In genomic region chr3:42557849-42558248, GRCh38 we compare ENCODE assay signal across 11 cellular contexts. TPM values are rescaled to one million over a fixed set of nuclear protein-coding genes. Genes with fewer than 3 reads are reported as not detected.
DNase-seq lines count a peak whose midpoint lies in the region; ATAC-seq, FAIRE-seq and TF ChIP-seq lines count a peak whose summit lies in the region.
"Had no signal": no experiment of that assay in that cellular context is flagged by ENCODE, and none has a peak within 500 bp of the region (broad histone marks: within the 10 kb centered on the region; RNA-seq: fewer than 3 reads in every experiment).

No MANE protein-coding gene starts in this region.

- H3K4me1 ChIP-seq in upper lobe of right lung = no peaks in the 10 kb centered on the region
- H3K4me1 ChIP-seq in osteoblast (ENCODE audit: insufficient read depth, low read length) = no peaks in the 10 kb centered on the region
- no peaks in the 10 kb centered on the region for H3K4me1 ChIP-seq in kidney (ENCODE audit: control insufficient read depth in 1 of 2, insufficient read depth in 1 of 2, low read depth in 1 of 2, low read length in 2 of 2)
- H3K4me1 ChIP-seq in prostate gland (replicated peaks) = peaks cover 1% of the 10 kb centered on the region

- in situ Hi-C loops in brain microvascular endothelial cell (cut with HindIII; ENCODE audit: low pct_ligation_motif_present, low sequenced_read_pairs) = no loop called here

- no peak overlapping the region for H3K9ac ChIP-seq in kidney (ENCODE audit: low read length in 2 of 2)

- H3K9me3 ChIP-seq in upper lobe of right lung (no peaks in the 10 kb centered on the region), osteoblast (ENCODE audit: low read depth, low read length) (no peaks in the 10 kb centered on the region), kidney (ENCODE audit: control insufficient read depth in 1 of 2, low read length in 2 of 2) (no peaks in the 10 kb centered on the region), prostate gland (no peaks in the 10 kb centered on the region)

- peak in 5 of 6 experiments; percentile 6 to 49 (median 36) for DNase-seq in stimulated activated naive CD4-positive, alpha-beta T cell (lab: John Stamatoyannopoulos, UW)
- DNase-seq in stimulated activated naive CD4-positive, alpha-beta T cell treated with Interleukin-2 at 50 U/mL for 16 hours (lab: John Stamatoyannopoulos, UW) = no peak
- DNase-seq in NCI-H82 treated with DMSO at 0.1 percent for 48 hours (lab: John Stamatoyannopoulos, UW; ENCODE audit: unreplicated experiment) = peak; percentile 2
- DNase-seq in brain microvascular endothelial cell = no peak
- no peak for DNase-seq in upper lobe of right lung
- no peak for DNase-seq in osteoblast (ENCODE audit: insufficient read length, low spot score, missing footprints)
- no peak for DNase-seq in kidney
- DNase-seq in prostate gland (ENCODE audit: low spot score) = no peak
- DNase-seq: NCI-H1436 treated with DMSO at 0.1 percent for 48 hours had no signal

- H3K27ac ChIP-seq in brain microvascular endothelial cell = no peak overlapping the region
- no peak overlapping the region for H3K27ac ChIP-seq in upper lobe of right lung
- no peak overlapping the region for H3K27ac ChIP-seq in osteoblast (ENCODE audit: low read depth, low read length)
- no peak overlapping the region for H3K27ac ChIP-seq in kidney (ENCODE audit: low read depth in 2 of 2, low read length in 2 of 2)
- H3K27ac ChIP-seq in prostate gland = no peak overlapping the region

- no peak overlapping the region for H3K4me3 ChIP-seq in brain microvascular endothelial cell (ENCODE audit: low read depth, low read length)
- no peak overlapping the region for H3K4me3 ChIP-seq in upper lobe of right lung
- no peak overlapping the region for H3K4me3 ChIP-seq in osteoblast (ENCODE audit: insufficient read depth, low read length)
- no peak overlapping the region for H3K4me3 ChIP-seq in kidney (ENCODE audit: low read length in 2 of 2)
- H3K4me3 ChIP-seq in prostate gland = no peak overlapping the region

- no peaks in the 10 kb centered on the region for H4K20me1 ChIP-seq in osteoblast (ENCODE audit: insufficient read depth, low read length)

- H2AFZ ChIP-seq in osteoblast (ENCODE audit: low read length) = no peak overlapping the region

- H3K27me3 ChIP-seq in brain microvascular endothelial cell (replicated peaks) (no peaks in the 10 kb centered on the region), upper lobe of right lung (no peaks in the 10 kb centered on the region), osteoblast (ENCODE audit: insufficient read depth, low read length) (no peaks in the 10 kb centered on the region), prostate gland (replicated peaks; ENCODE audit: insufficient read depth) (no peaks in the 10 kb centered on the region)

- no peak for TF ChIP-seq POLR2A in prostate gland (IDR thresholded peaks at IDR 0.05)

- no peak overlapping the region for H3K4me2 ChIP-seq in osteoblast (ENCODE audit: insufficient read depth, low read length)

- H3K79me2 ChIP-seq in osteoblast (ENCODE audit: insufficient read depth, low read length) = no peaks in the 10 kb centered on the region

- intact Hi-C loops in upper lobe of right lung (cut with DNase I) = no loop called here
- intact Hi-C loops in kidney (cut with DNase I) = no loop called here
- intact Hi-C loops in prostate gland (cut with DNase I) = no loop called here

- FAIRE-seq in kidney (lab: Jason Lieb, UNC) = no peak
- FAIRE-seq: endometrium had no signal

- TF ChIP-seq CTCF in brain microvascular endothelial cell (IDR thresholded peaks at IDR 0.05; ENCODE audit: low read depth, low read length, missing control alignments) (peak; percentile 22), upper lobe of right lung (IDR thresholded peaks at IDR 0.05) (peak; percentile 41), osteoblast (IDR thresholded peaks at IDR 0.05; ENCODE audit: extremely low read depth, low read depth, low read length) (no peak), kidney (IDR thresholded peaks at IDR 0.05; ENCODE audit: borderline replicate concordance, extremely low read depth, insufficient read depth) (no peak), prostate gland (IDR thresholded peaks at IDR 0.05) (peak in 2 of 4 experiments; percentile 11 to 32)

- peak; percentile 43 for ATAC-seq in upper lobe of right lung

- H3K36me3 ChIP-seq in brain microvascular endothelial cell (replicated peaks) (peaks cover 43% of the 10 kb centered on the region), upper lobe of right lung (peaks cover 95% of the 10 kb centered on the region), osteoblast (ENCODE audit: insufficient read depth, low read length) (peaks cover 37% of the 10 kb centered on the region), kidney (ENCODE audit: control insufficient read depth in 1 of 2, insufficient read depth in 2 of 2, low read length in 2 of 2) (peaks cover 34 to 72% of the 10 kb centered on the region in 2 donors), prostate gland (peaks cover 0 to 4% of the 10 kb centered on the region in 2 donors)

RNA-seq across cellular contexts. Expression of gene SEC22C, which starts 23.9 kb away (rescaled TPM):
- total RNA-seq in upper lobe of right lung (48.6 TPM), osteoblast (60.1 and 62.2 TPM in 2 replicates), kidney (43.6 TPM), prostate gland (100 to 1,000 TPM in 1 of 2 donors, 10 to 100 TPM in 1; 78.0 to 120 TPM)
- polyA plus RNA-seq in kidney (ENCODE audit: insufficient read depth, low read depth, low replicate concordance) = 32.8 TPM

RNA-seq across cellular contexts. Expression of gene SS18L2, which starts 32.8 kb away (rescaled TPM):
- 22.0 TPM for total RNA-seq in upper lobe of right lung
- 11.6 and 12.7 TPM in 2 replicates for total RNA-seq in osteoblast
- 18.8 TPM for total RNA-seq in kidney
- polyA plus RNA-seq in kidney (ENCODE audit: insufficient read depth, low read depth, low replicate concordance) = 42.4 TPM
- total RNA-seq in prostate gland = 10 to 100 TPM; 23.0 to 43.3 TPM

RNA-seq across cellular contexts. Expression of gene NKTR, which starts 42.6 kb away (rescaled TPM):
- total RNA-seq in upper lobe of right lung (92.1 TPM), osteoblast (80.3 and 98.4 TPM in 2 replicates), kidney (81.1 TPM), prostate gland (10 to 100 TPM; 42.2 to 91.6 TPM)
- polyA plus RNA-seq in kidney (ENCODE audit: insufficient read depth, low read depth, low replicate concordance) = 9.2 TPM

RNA-seq across cellular contexts. Expression of gene VIPR1, which starts 55.4 kb away (rescaled TPM):
- 184 TPM for total RNA-seq in upper lobe of right lung
- total RNA-seq in osteoblast = not detected in 2 replicates
- total RNA-seq in kidney = 4.9 TPM
- 5.3 TPM for polyA plus RNA-seq in kidney (ENCODE audit: insufficient read depth, low read depth, low replicate concordance)
- total RNA-seq in prostate gland = 100 to 1,000 TPM in 1 of 2 donors, 10 to 100 TPM in 1; 98.5 to 226 TPM
- total RNA-seq: H4 had no signal

Comparison
In these comparisons a context has a peak if more than half of its experiments do, and no peak if none do; other contexts are left out.
1. DNase-seq: peak in stimulated activated naive CD4-positive, alpha-beta T cell (5 of 6) and NCI-H82 treated with DMSO at 0.1 percent for 48 hours (single experiment); none in stimulated activated naive CD4-positive, alpha-beta T cell treated with Interleukin-2 at 50 U/mL for 16 hours (single experiment), brain microvascular endothelial cell (single experiment), upper lobe of right lung (single experiment), osteoblast (single experiment), kidney (single experiment) and prostate gland (single experiment).
2. CTCF ChIP-seq: peak in brain microvascular endothelial cell (single experiment) and upper lobe of right lung (single experiment); none in osteoblast (single experiment) and kidney (single experiment).